31 cellular contexts compared by ENCODE assay signal in the genomic region with DNA sequence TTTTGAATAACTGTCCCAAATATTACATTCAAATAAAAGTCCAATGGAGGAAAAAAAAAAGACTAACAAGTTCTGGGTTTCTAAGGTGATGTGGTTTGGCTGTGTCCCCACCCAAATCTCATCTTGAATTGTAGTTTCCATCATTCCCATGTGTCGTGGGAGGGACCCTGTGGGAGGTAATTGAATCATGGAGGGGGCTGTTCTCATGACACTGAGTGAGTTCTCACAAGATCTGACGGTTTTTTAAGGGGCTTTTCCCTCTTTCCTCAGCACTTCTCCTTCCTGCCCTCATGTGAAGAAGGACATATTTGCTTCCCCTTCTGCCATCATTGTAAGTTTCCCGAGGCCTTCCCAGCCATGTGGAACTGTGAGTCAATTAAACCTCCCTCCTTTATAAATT. TPM values are rescaled to one million over a fixed set of nuclear protein-coding genes. Genes with fewer than 3 reads are reported as not detected.
"Had no signal": no experiment of that assay in that cellular context is flagged by ENCODE, and none has a peak within 500 bp of the region (broad histone marks: within the 10 kb centered on the region; RNA-seq: fewer than 3 reads in every experiment).

No MANE protein-coding gene starts in this region.

- FAIRE-seq: urothelium cell line had no signal

- H3K36me3 ChIP-seq: stomach, suprapubic skin, thoracic aorta, thyroid gland, tibial artery, tibial nerve, transverse colon, upper lobe of left lung, upper lobe of right lung, uterus, vagina had no signal

- H3K27me3 ChIP-seq: stomach, suprapubic skin, testis, thyroid gland, tibial artery, tibial nerve, transverse colon, upper lobe of left lung, upper lobe of right lung, uterus, vagina had no signal

- DNase-seq: stimulated activated CD4-positive, alpha-beta T cell treated with anti-CD3 and anti-CD28 coated beads, Interleukin-2, amount 100 ng/mL, for 48 hours; stimulated activated CD4-positive, alpha-beta T cell treated with anti-CD3 and anti-CD28 coated beads, Interleukin-4, amount 100 ng/mL, for 1 hour; stimulated activated CD4-positive, alpha-beta T cell treated with anti-CD3 and anti-CD28 coated beads, Interleukin-4, amount 100 ng/mL, for 24 hours; stimulated activated CD4-positive, alpha-beta T cell treated with anti-CD3 and anti-CD28 coated beads, Interleukin-4, amount 100 ng/mL, for 4 hours; stimulated activated CD8-positive, alpha-beta memory T cell treated with anti-CD3 and anti-CD28 coated beads, Interleukin-4, amount 100 ng/mL, for 48 hours; stimulated activated naive B cell treated with anti-CD40 and anti-IgM and Interleukin-4, amounts not matched to agents 10 μg/mL and 1 μg/mL and 100 μg/mL, for 72 hours; stimulated activated naive CD4-positive, alpha-beta T cell; stimulated activated naive CD4-positive, alpha-beta T cell treated with Interleukin-2 at 50 U/mL for 16 hours; stimulated activated naive CD8-positive, alpha-beta T cell treated with anti-CD3 and anti-CD28 coated beads, Interleukin-15, amount 100 ng/mL, for 72 hours; stimulated activated naive CD8-positive, alpha-beta T cell treated with anti-CD3 and anti-CD28 coated beads, Interleukin-15, Interleukin-2, amounts not matched to agents 100 U/mL and 50 U/mL, for 24 hours; stomach; substantia nigra; testis; thyroid gland; tibial artery; transverse colon; trophoblast cell; upper lobe of left lung; upper lobe of right lung; uterus had no signal

- H3K27ac ChIP-seq: stomach, suprapubic skin, testis, thoracic aorta, thyroid gland, tibial artery, tibial nerve, transverse colon, upper lobe of left lung, upper lobe of right lung, uterus, vagina had no signal

- H3K4me3 ChIP-seq: stomach, suprapubic skin, testis, thoracic aorta, thyroid gland, tibial artery, tibial nerve, transverse colon, upper lobe of left lung, upper lobe of right lung, uterus, vagina had no signal

- H3K9me3 ChIP-seq: suprapubic skin, testis, thoracic aorta, transverse colon, upper lobe of left lung, upper lobe of right lung, uterus, vagina had no signal

- H3K4me1 ChIP-seq: stomach, suprapubic skin, testis, thyroid gland, tibial artery, tibial nerve, transverse colon, upper lobe of left lung, upper lobe of right lung, uterus, vagina had no signal

- ATAC-seq: stimulated activated effector memory CD8-positive, alpha-beta T cell treated with anti-CD3 and anti-CD28 coated beads, Interleukin-12 subunit alpha, Interleukin-12 subunit beta, amount 100 ng/mL, for 72 hours; stimulated activated memory B cell treated with anti-CD40 and anti-IgM and Interleukin-4, amounts not matched to agents 10 μg/mL and 1 μg/mL and 100 μg/mL, for 72 hours; stimulated activated naive B cell treated with anti-CD40 and anti-IgM and Interleukin-4, amounts not matched to agents 10 μg/mL and 1 μg/mL and 100 μg/mL, for 72 hours; stimulated activated naive CD8-positive, alpha-beta T cell treated with anti-CD3 and anti-CD28 coated beads, Interleukin-15, amount 100 ng/mL, for 72 hours; stimulated activated naive CD8-positive, alpha-beta T cell treated with anti-CD3 and anti-CD28 coated beads, Interleukin-15, Interleukin-2, amounts not matched to agents 100 U/mL and 50 U/mL, for 24 hours; upper lobe of right lung had no signal

RNA-seq across cellular contexts. Expression of gene MS4A2, which starts 7.9 kb away (rescaled TPM):
- total RNA-seq: temporal lobe had no signal

RNA-seq across cellular contexts. Expression of gene MS4A3, which starts 24.1 kb away (rescaled TPM):
- total RNA-seq: subcutaneous adipose tissue, suprapubic skin, thoracic aorta, thyroid gland, tibial nerve, transverse colon, upper lobe of right lung, ureter, uterus, vagina had no signal

RNA-seq across cellular contexts. Expression of gene OOSP2, which starts 40.3 kb away (rescaled TPM):
- total RNA-seq: stomach, subcutaneous adipose tissue, suprapubic skin, temporal lobe, thoracic aorta, thyroid gland, tibial nerve, transverse colon, upper lobe of left lung, upper lobe of right lung, ureter, urinary bladder, uterus, vagina had no signal
- polyA plus RNA-seq: stomach, urinary bladder had no signal
